ENCODE assay signal across 23 cellular contexts in genomic region chr12:40971911-40972310, GRCh38.
"Had no signal": no experiment of that assay in that cellular context is flagged by ENCODE, and none has a peak within 500 bp of the region (broad histone marks: within the 10 kb centered on the region; RNA-seq: fewer than 3 reads in every experiment).

No MANE protein-coding gene starts in this region.

- H3K4me1 Mint-ChIP-seq: activated CD4-positive, alpha-beta T cell treated with anti-CD3 and anti-CD28 coated beads for 36 hours; central memory CD8-positive, alpha-beta T cell; stimulated activated naive CD8-positive, alpha-beta T cell treated with anti-CD3 and anti-CD28 coated beads, Interleukin-15, amount 100 ng/mL, for 72 hours had no signal

- H3K9me3 Mint-ChIP-seq: activated CD4-positive, alpha-beta memory T cell treated with anti-CD3 and anti-CD28 coated beads for 36 hours; activated T-helper 1 cell treated with anti-CD3 and anti-CD28 coated beads, Interleukin-12 subunit alpha, Interleukin-12 subunit beta, Interleukin-2, Interleukin-4 antibody, amounts not matched to agents 30 ng/mL and 10 ng/mL and 1 ng/mL, durations not matched to agents 14 hours and 24 hours and 36 hours; central memory CD8-positive, alpha-beta T cell; stimulated activated naive CD8-positive, alpha-beta T cell treated with anti-CD3 and anti-CD28 coated beads, Interleukin-15, amount 100 ng/mL, for 72 hours; WTC11 had no signal

- H3K36me3 Mint-ChIP-seq: activated CD4-positive, alpha-beta memory T cell treated with anti-CD3 and anti-CD28 coated beads for 36 hours; activated naive CD8-positive, alpha-beta T cell; mesothelial cell of epicardium; natural killer cell treated with Interleukin-12 subunit alpha and Interleukin-12 subunit beta and Interleukin-15 and Interleukin-18, amount 100 ng/mL, for 72 hours; WTC11 had no signal

- H3K4me1 ChIP-seq: parathyroid adenoma, suprapubic skin, vagina had no signal

- H3K4me3 ChIP-seq: coronary artery, smooth muscle cell, suprapubic skin, vagina had no signal

- H3K4me3 Mint-ChIP-seq: activated CD4-positive, alpha-beta memory T cell treated with anti-CD3 and anti-CD28 coated beads for 36 hours; activated CD4-positive, alpha-beta T cell treated with anti-CD3 and anti-CD28 coated beads for 36 hours; activated naive CD8-positive, alpha-beta T cell; activated T-helper 1 cell treated with anti-CD3 and anti-CD28 coated beads, Interleukin-12 subunit alpha, Interleukin-12 subunit beta, Interleukin-2, Interleukin-4 antibody, amounts not matched to agents 30 ng/mL and 10 ng/mL and 1 ng/mL, durations not matched to agents 14 hours and 24 hours and 36 hours; central memory CD8-positive, alpha-beta T cell; mesothelial cell of epicardium; natural killer cell treated with Interleukin-12 subunit alpha and Interleukin-12 subunit beta and Interleukin-15 and Interleukin-18, amount 100 ng/mL, for 72 hours; stimulated activated naive CD8-positive, alpha-beta T cell treated with anti-CD3 and anti-CD28 coated beads, Interleukin-15, amount 100 ng/mL, for 72 hours; WTC11 had no signal

- H3K9me3 ChIP-seq: neutrophil, suprapubic skin, vagina had no signal

- H3K27me3 ChIP-seq: neutrophil, suprapubic skin, vagina had no signal

- H3K27ac Mint-ChIP-seq: activated CD4-positive, alpha-beta memory T cell treated with anti-CD3 and anti-CD28 coated beads for 36 hours; activated CD4-positive, alpha-beta T cell treated with anti-CD3 and anti-CD28 coated beads for 36 hours; activated naive CD8-positive, alpha-beta T cell; activated T-helper 1 cell treated with anti-CD3 and anti-CD28 coated beads, Interleukin-12 subunit alpha, Interleukin-12 subunit beta, Interleukin-2, Interleukin-4 antibody, amounts not matched to agents 30 ng/mL and 10 ng/mL and 1 ng/mL, durations not matched to agents 14 hours and 24 hours and 36 hours; mesothelial cell of epicardium; natural killer cell treated with Interleukin-12 subunit alpha and Interleukin-12 subunit beta and Interleukin-15 and Interleukin-18, amount 100 ng/mL, for 72 hours; stimulated activated naive CD8-positive, alpha-beta T cell treated with anti-CD3 and anti-CD28 coated beads, Interleukin-15, amount 100 ng/mL, for 72 hours; WTC11 had no signal

- H3K36me3 ChIP-seq: neutrophil, suprapubic skin, vagina had no signal

- H3K27ac ChIP-seq: coronary artery, neutrophil, parathyroid adenoma, suprapubic skin, vagina had no signal

- H3K27me3 Mint-ChIP-seq: activated CD4-positive, alpha-beta memory T cell treated with anti-CD3 and anti-CD28 coated beads for 36 hours; activated CD4-positive, alpha-beta T cell treated with anti-CD3 and anti-CD28 coated beads for 36 hours; activated naive CD8-positive, alpha-beta T cell; central memory CD8-positive, alpha-beta T cell; natural killer cell treated with Interleukin-12 subunit alpha and Interleukin-12 subunit beta and Interleukin-15 and Interleukin-18, amount 100 ng/mL, for 72 hours; stimulated activated naive CD8-positive, alpha-beta T cell treated with anti-CD3 and anti-CD28 coated beads, Interleukin-15, amount 100 ng/mL, for 72 hours had no signal

- DNase-seq: activated CD4-positive, alpha-beta memory T cell treated with anti-CD3 and anti-CD28 coated beads for 36 hours; activated CD4-positive, alpha-beta T cell treated with anti-CD3 and anti-CD28 coated beads for 36 hours; activated T-cell treated with anti-CD3 and anti-CD28 coated beads for 4 hours; amygdala; glutamatergic neuron; hippocampal formation; islet precursor cell; left colon; stimulated activated CD4-positive, alpha-beta T cell treated with anti-CD3 and anti-CD28 coated beads, Interleukin-4, amount 100 ng/mL, for 1 hour; stimulated activated naive CD8-positive, alpha-beta T cell treated with anti-CD3 and anti-CD28 coated beads, Interleukin-15, amount 100 ng/mL, for 72 hours; trophoblast cell had no signal
